14 cellular contexts compared by ENCODE assay signal in genomic region chr7:45185028-45185863, GRCh38. TPM values are rescaled to one million over a fixed set of nuclear protein-coding genes. Genes with fewer than 3 reads are reported as not detected.
"Had no signal": no experiment of that assay in that cellular context is flagged by ENCODE, and none has a peak within 500 bp of the region (broad histone marks: within the 10 kb centered on the region; RNA-seq: fewer than 3 reads in every experiment).

No MANE protein-coding gene starts in this region.

- H3K27ac ChIP-seq: neural progenitor cell, SJSA1 had no signal

- H3K9me3 Mint-ChIP-seq: activated CD8-positive, alpha-beta T cell treated with anti-CD3 and anti-CD28 coated beads for 36 hours; mesothelial cell of epicardium; neural progenitor cell; stimulated activated memory B cell treated with anti-CD40 and anti-IgM and Interleukin-4, amounts not matched to agents 10 μg/mL and 1 μg/mL and 100 μg/mL, for 72 hours had no signal

- H3K4me1 ChIP-seq: neural progenitor cell, SJSA1, upper lobe of left lung had no signal

- DNase-seq: activated CD8-positive, alpha-beta T cell treated with anti-CD3 and anti-CD28 coated beads for 36 hours; activated gamma-delta T cell treated with Interleukin-2 at 50 U/mL for 16 hours; activated T-cell treated with anti-CD3 and anti-CD28 coated beads for 4 hours; SW 1271; T-helper 9 cell had no signal

- H3K4me3 Mint-ChIP-seq: activated CD8-positive, alpha-beta T cell treated with anti-CD3 and anti-CD28 coated beads for 36 hours; mesothelial cell of epicardium; neural progenitor cell; stimulated activated memory B cell treated with anti-CD40 and anti-IgM and Interleukin-4, amounts not matched to agents 10 μg/mL and 1 μg/mL and 100 μg/mL, for 72 hours had no signal

- H3K9me3 ChIP-seq: SJSA1, upper lobe of left lung had no signal

- H3K4me1 Mint-ChIP-seq: mesothelial cell of epicardium; stimulated activated memory B cell treated with anti-CD40 and anti-IgM and Interleukin-4, amounts not matched to agents 10 μg/mL and 1 μg/mL and 100 μg/mL, for 72 hours had no signal

- H3K4me3 ChIP-seq: neural progenitor cell, SJSA1, smooth muscle cell, upper lobe of left lung had no signal

- H3K27me3 ChIP-seq: neural progenitor cell, SJSA1, upper lobe of left lung had no signal

- H3K36me3 Mint-ChIP-seq: mesothelial cell of epicardium; neural progenitor cell; stimulated activated memory B cell treated with anti-CD40 and anti-IgM and Interleukin-4, amounts not matched to agents 10 μg/mL and 1 μg/mL and 100 μg/mL, for 72 hours had no signal

- H3K36me3 ChIP-seq: neural progenitor cell, SJSA1 had no signal

- ATAC-seq: activated CD8-positive, alpha-beta T cell treated with anti-CD3 and anti-CD28 coated beads for 36 hours; right cardiac atrium; stimulated activated memory B cell treated with anti-CD40 and anti-IgM and Interleukin-4, amounts not matched to agents 10 μg/mL and 1 μg/mL and 100 μg/mL, for 72 hours had no signal

- H3K27ac Mint-ChIP-seq: activated CD8-positive, alpha-beta T cell treated with anti-CD3 and anti-CD28 coated beads for 36 hours; mesothelial cell of epicardium; neural progenitor cell; stimulated activated memory B cell treated with anti-CD40 and anti-IgM and Interleukin-4, amounts not matched to agents 10 μg/mL and 1 μg/mL and 100 μg/mL, for 72 hours had no signal

RNA-seq across cellular contexts. Expression of gene RAMP3, which starts 27.7 kb away (rescaled TPM):
- total RNA-seq: activated CD8-positive, alpha-beta T cell treated with anti-CD3 and anti-CD28 coated beads for 36 hours; endothelial cell of umbilical vein; mesothelial cell of epicardium; myocyte; SJSA1; smooth muscle cell had no signal
